23 cellular contexts compared by ENCODE assay signal in the genomic region with DNA sequence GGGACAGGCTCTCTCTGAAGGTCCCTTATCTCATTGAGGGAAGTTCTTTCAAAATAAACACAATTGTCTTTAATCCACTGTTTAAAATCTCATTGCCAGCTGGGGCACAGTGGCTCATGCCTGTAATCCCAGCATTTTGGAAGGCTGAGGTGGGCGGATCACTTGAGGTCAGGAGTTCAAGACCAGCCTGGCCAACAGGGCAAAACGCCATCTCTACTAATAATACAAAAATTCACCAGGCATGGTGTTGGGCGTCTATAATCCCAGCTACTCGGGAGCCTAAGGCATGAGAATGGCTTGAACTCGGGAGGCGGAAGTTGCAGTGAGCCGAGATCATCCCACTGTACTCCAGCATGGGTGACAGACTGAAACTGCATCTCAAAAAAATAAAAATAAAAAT. TPM values are rescaled to one million over a fixed set of nuclear protein-coding genes. Genes with fewer than 3 reads are reported as not detected.
DNase-seq lines count a peak whose midpoint lies in the region; ATAC-seq and TF ChIP-seq lines count a peak whose summit lies in the region.
"Had no signal": no experiment of that assay in that cellular context is flagged by ENCODE, and none has a peak within 500 bp of the region (broad histone marks: within the 10 kb centered on the region; RNA-seq: fewer than 3 reads in every experiment).

No MANE protein-coding gene starts in this region.

- H3K36me3 ChIP-seq in naive thymus-derived CD4-positive, alpha-beta T cell (ENCODE audit: control insufficient read depth in 2 of 3, insufficient read depth in 3 of 3, low read length in 3 of 3): no peaks in the 10 kb centered on the region
- no peaks in the 10 kb centered on the region for H3K36me3 ChIP-seq in esophagus squamous epithelium
- H3K36me3 ChIP-seq: SJSA1 had no signal

- no peak for DNase-seq in stimulated activated naive CD8-positive, alpha-beta T cell treated with anti-CD3 and anti-CD28 coated beads, Interleukin-15, amount 100 ng/mL, for 72 hours
- DNase-seq in T-cell (no peak), hypothalamus (lab: John Stamatoyannopoulos, UW) (no peak), esophagus squamous epithelium (lab: John Stamatoyannopoulos, UW) (no peak)
- no peak for DNase-seq in naive thymus-derived CD4-positive, alpha-beta T cell
- DNase-seq: C1 segment of cervical spinal cord; Calu3; DMS79 treated with DMSO at 0.1 percent for 48 hours; GF-D8; H7; NCI-H1105 treated with DMSO at 0.1 percent for 48 hours; NCI-H146; NCI-H1930; NCI-H2107; NCI-H446; NCI-H524 treated with DMSO at 0.1 percent for 48 hours; NCI-H774; NK-92 treated with Interleukin-12 subunit alpha and Interleukin-12 subunit beta, amount 100 ng/mL, for 24 hours; PC-3 had no signal

- 67 to 72% methylated on average over 7 of the region's 7 CpGs for WGBS in esophagus squamous epithelium, 2 donors

- H3K27ac ChIP-seq in naive thymus-derived CD4-positive, alpha-beta T cell (ENCODE audit: low read depth, low read length): no peak overlapping the region
- H3K27ac ChIP-seq in esophagus squamous epithelium: no peak overlapping the region
- H3K27ac ChIP-seq: SJSA1 had no signal

- H3K27ac Mint-ChIP-seq in stimulated activated naive CD8-positive, alpha-beta T cell treated with anti-CD3 and anti-CD28 coated beads, Interleukin-15, Interleukin-2, amounts not matched to agents 100 ng/mL and 50 ng/mL, for 24 hours: peak overlapping the region; percentile 61
- H3K27ac Mint-ChIP-seq in stimulated activated naive CD8-positive, alpha-beta T cell treated with anti-CD3 and anti-CD28 coated beads, Interleukin-15, amount 100 ng/mL, for 72 hours: peak overlapping the region in 1 of 2 donors; percentile 54
- peak overlapping the region; percentile 37 to 56 for H3K27ac Mint-ChIP-seq in T-cell
- H3K27ac Mint-ChIP-seq in naive thymus-derived CD4-positive, alpha-beta T cell: peak overlapping the region in 6 of 9 donors; percentile 83 to 98 (median 92)

- no peak for TF ChIP-seq CTCF in esophagus squamous epithelium (IDR thresholded peaks at IDR 0.05)

- H3K27me3 Mint-ChIP-seq in stimulated activated naive CD8-positive, alpha-beta T cell treated with anti-CD3 and anti-CD28 coated beads, Interleukin-15, Interleukin-2, amounts not matched to agents 100 ng/mL and 50 ng/mL, for 24 hours: no peaks in the 10 kb centered on the region
- H3K27me3 Mint-ChIP-seq in stimulated activated naive CD8-positive, alpha-beta T cell treated with anti-CD3 and anti-CD28 coated beads, Interleukin-15, amount 100 ng/mL, for 72 hours: no peaks in the 10 kb centered on the region
- no peaks in the 10 kb centered on the region for H3K27me3 Mint-ChIP-seq in T-cell
- no peaks in the 10 kb centered on the region for H3K27me3 Mint-ChIP-seq in naive thymus-derived CD4-positive, alpha-beta T cell

- no peak overlapping the region for H3K4me3 ChIP-seq in naive thymus-derived CD4-positive, alpha-beta T cell (ENCODE audit: low read length)
- H3K4me3 ChIP-seq in esophagus squamous epithelium: no peak overlapping the region
- H3K4me3 ChIP-seq: SJSA1 had no signal

- H3K36me3 Mint-ChIP-seq in stimulated activated naive CD8-positive, alpha-beta T cell treated with anti-CD3 and anti-CD28 coated beads, Interleukin-15, Interleukin-2, amounts not matched to agents 100 ng/mL and 50 ng/mL, for 24 hours (ENCODE audit: low read depth): no peaks in the 10 kb centered on the region
- no peaks in the 10 kb centered on the region for H3K36me3 Mint-ChIP-seq in T-cell
- peaks cover 0 to 5% (median 4%) of the 10 kb centered on the region in 5 donors for H3K36me3 Mint-ChIP-seq in naive thymus-derived CD4-positive, alpha-beta T cell

- TF ChIP-seq POLR2A in esophagus squamous epithelium (IDR thresholded peaks at IDR 0.05): no peak

- CTCF ChIA-PET in T-cell (lab: Charles Lee): interaction anchor here in 1 of 2 donors (0.8 kb wide), 1 partner anchor 8 kb away, joined by 5 read pairs; the partner anchor contains the start of gene NDFIP1
- CTCF ChIA-PET in naive thymus-derived CD4-positive, alpha-beta T cell (lab: Charles Lee): no interaction called here

- intact Hi-C loops in naive thymus-derived CD4-positive, alpha-beta T cell (cut with micrococcal nuclease): loop anchor here in 1 of 2 donors (10.0 kb wide), 1 partner anchor 1696 kb away; the partner anchor contains the start of gene ANKHD1
- intact Hi-C loops in esophagus squamous epithelium (cut with DNase I): no loop called here

- H3K4me1 ChIP-seq in naive thymus-derived CD4-positive, alpha-beta T cell (ENCODE audit: control insufficient read depth in 2 of 2, insufficient read depth in 2 of 2, low read length in 2 of 2): peaks cover 18 to 47% of the 10 kb centered on the region in 2 donors
- peaks cover 0 to 32% (median 10%) of the 10 kb centered on the region in 3 donors for H3K4me1 ChIP-seq in esophagus squamous epithelium

- POLR2A ChIA-PET in T-cell (lab: Charles Lee): interaction anchor here in 1 of 2 donors (0.6 kb wide), 2 partner anchors 35 to 81 kb away, joined by 3 read pairs; no protein-coding TSS in a partner anchor
- POLR2A ChIA-PET in naive thymus-derived CD4-positive, alpha-beta T cell (lab: Charles Lee): interaction anchor here (1.3 to 9.3 kb wide), 2 partner anchors 9 to 15 kb away, joined by 3 to 127 read pairs; partner anchors contain the start of gene NDFIP1

- no peak overlapping the region for H3K4me3 Mint-ChIP-seq in stimulated activated naive CD8-positive, alpha-beta T cell treated with anti-CD3 and anti-CD28 coated beads, Interleukin-15, Interleukin-2, amounts not matched to agents 100 ng/mL and 50 ng/mL, for 24 hours
- no peak overlapping the region for H3K4me3 Mint-ChIP-seq in stimulated activated naive CD8-positive, alpha-beta T cell treated with anti-CD3 and anti-CD28 coated beads, Interleukin-15, amount 100 ng/mL, for 72 hours
- no peak overlapping the region for H3K4me3 Mint-ChIP-seq in T-cell
- no peak overlapping the region for H3K4me3 Mint-ChIP-seq in naive thymus-derived CD4-positive, alpha-beta T cell

- H3K4me1 Mint-ChIP-seq in stimulated activated naive CD8-positive, alpha-beta T cell treated with anti-CD3 and anti-CD28 coated beads, Interleukin-15, Interleukin-2, amounts not matched to agents 100 ng/mL and 50 ng/mL, for 24 hours (ENCODE audit: low read depth): peaks cover 76% of the 10 kb centered on the region
- peaks cover 77% of the 10 kb centered on the region for H3K4me1 Mint-ChIP-seq in stimulated activated naive CD8-positive, alpha-beta T cell treated with anti-CD3 and anti-CD28 coated beads, Interleukin-15, amount 100 ng/mL, for 72 hours
- H3K4me1 Mint-ChIP-seq in T-cell: peaks cover 53 to 65% (median 64%) of the 10 kb centered on the region in 3 donors
- H3K4me1 Mint-ChIP-seq in naive thymus-derived CD4-positive, alpha-beta T cell: peaks cover 25 to 84% (median 72%) of the 10 kb centered on the region in 7 donors

- peaks cover 8% of the 10 kb centered on the region for H3K9me3 Mint-ChIP-seq in stimulated activated naive CD8-positive, alpha-beta T cell treated with anti-CD3 and anti-CD28 coated beads, Interleukin-15, Interleukin-2, amounts not matched to agents 100 ng/mL and 50 ng/mL, for 24 hours
- peaks cover 9 to 10% of the 10 kb centered on the region in 2 donors for H3K9me3 Mint-ChIP-seq in stimulated activated naive CD8-positive, alpha-beta T cell treated with anti-CD3 and anti-CD28 coated beads, Interleukin-15, amount 100 ng/mL, for 72 hours
- no peaks in the 10 kb centered on the region for H3K9me3 Mint-ChIP-seq in T-cell
- peaks cover 0 to 7% (median 0%) of the 10 kb centered on the region in 11 donors for H3K9me3 Mint-ChIP-seq in naive thymus-derived CD4-positive, alpha-beta T cell

- no peaks in the 10 kb centered on the region for H3K9me3 ChIP-seq in naive thymus-derived CD4-positive, alpha-beta T cell (ENCODE audit: control insufficient read depth in 2 of 3, low read length in 3 of 3)
- no peaks in the 10 kb centered on the region for H3K9me3 ChIP-seq in esophagus squamous epithelium
- H3K9me3 ChIP-seq: SJSA1 had no signal

- no peak for ATAC-seq in stimulated activated naive CD8-positive, alpha-beta T cell treated with anti-CD3 and anti-CD28 coated beads, Interleukin-15, amount 100 ng/mL, for 72 hours
- ATAC-seq in T-cell (replicated peaks in 1 of 4) (no peak), HG02884 (IDR thresholded peaks at IDR 0.05; ENCODE audit: unreplicated experiment) (no peak)
- no peak for ATAC-seq in naive thymus-derived CD4-positive, alpha-beta T cell
- ATAC-seq: PC-3, Right ventricle myocardium inferior had no signal

- no peaks in the 10 kb centered on the region for H3K27me3 ChIP-seq in naive thymus-derived CD4-positive, alpha-beta T cell (ENCODE audit: control insufficient read depth in 2 of 2, insufficient read depth in 2 of 2, low read length in 2 of 2)
- H3K27me3 ChIP-seq in esophagus squamous epithelium: no peaks in the 10 kb centered on the region
- H3K27me3 ChIP-seq: SJSA1 had no signal

RNA-seq across cellular contexts. Expression of gene NDFIP1, which starts 8.3 kb away (rescaled TPM):
- total RNA-seq in T-cell (100 to 1,000 TPM in 2 of 5 donors, 10 to 100 TPM in 3; 76.3 to 194 (median 90.8) TPM), esophagus squamous epithelium (10 to 100 TPM; 34.1 to 82.6 (median 38.9) TPM)
- total RNA-seq in naive thymus-derived CD4-positive, alpha-beta T cell: 100 to 1,000 TPM in 2 of 5 experiments, 10 to 100 TPM in 3; 53.0 to 136 (median 95.5) TPM
- 100 to 1,000 TPM in 1 of 2 donors, 10 to 100 TPM in 1; 99.3 to 101 TPM for polyA plus RNA-seq in naive thymus-derived CD4-positive, alpha-beta T cell
